In the genomic region with DNA sequence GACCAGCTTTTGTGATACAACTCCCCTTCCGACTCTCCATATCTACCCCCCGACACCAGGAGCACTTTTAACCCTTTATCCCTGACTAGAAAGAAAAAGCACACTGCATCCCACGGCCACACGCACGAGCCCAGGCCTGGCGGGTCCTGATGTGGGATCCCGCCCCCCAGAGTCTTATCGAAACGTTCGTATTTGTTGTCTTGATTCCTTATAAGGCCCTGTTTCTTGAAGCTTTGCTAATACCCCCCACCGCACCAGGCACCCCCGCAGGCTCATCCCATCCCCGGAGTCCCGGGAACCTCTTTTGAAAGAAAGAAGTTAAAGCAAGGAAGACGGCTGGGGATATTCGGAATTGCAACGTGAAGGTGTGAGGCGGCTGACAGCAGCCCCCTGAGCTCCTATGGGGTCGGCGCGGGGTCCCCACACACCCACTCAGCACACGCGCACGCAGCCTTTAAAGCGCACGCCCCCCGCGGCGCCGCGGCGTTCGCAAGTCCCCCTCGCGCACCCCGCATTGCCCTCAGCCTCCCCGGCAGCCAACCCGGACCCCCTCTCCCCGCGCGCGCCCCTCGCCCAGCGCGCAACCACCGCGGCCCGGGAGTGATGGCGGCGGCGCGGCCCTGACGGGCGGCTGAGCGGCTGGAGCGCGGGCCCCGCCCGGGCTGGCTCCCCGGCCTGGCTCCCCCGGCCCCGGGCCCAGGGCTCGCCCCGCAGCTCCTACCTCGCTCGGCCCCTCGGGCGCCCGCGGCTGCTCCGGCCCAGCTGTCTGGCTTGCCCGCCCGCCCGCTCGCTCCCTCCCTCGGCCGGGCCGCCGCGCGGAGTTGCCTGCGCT, we compare ENCODE assay signal across 8 cellular contexts. TPM values are rescaled to one million over a fixed set of nuclear protein-coding genes. Genes with fewer than 3 reads are reported as not detected.
A peak's percentile ranks its signal among the peaks of the same experiment; 100 is the strongest.
DNase-seq lines count a peak whose midpoint lies in the region; ATAC-seq, FAIRE-seq and TF ChIP-seq lines count a peak whose summit lies in the region.

No MANE protein-coding gene starts in this region.

- peaks cover 24% of the 10 kb centered on the region for H4K20me1 ChIP-seq in SK-N-SH (ENCODE audit: insufficient read depth)
- H4K20me1 ChIP-seq in keratinocyte (ENCODE audit: control insufficient read depth, extremely low read depth, insufficient read depth, low read length) = no peaks in the 10 kb centered on the region

- dilution Hi-C loops in keratinocyte (cut with MboI; ENCODE audit: extremely low pct_ligation_motif_present, low sequenced_read_pairs) = no loop called here

- TF ChIP-seq RAD21 in SK-N-SH (IDR thresholded peaks at IDR 0.05; ENCODE audit: low read length) = no peak

- CTCF ChIA-PET in SK-N-SH (lab: Yijun Ruan, JAX) = interaction anchor here (0.8 to 2.9 kb wide), 7 partner anchors 15 to 148 kb away, joined by 3 to 13 read pairs (median 4); partner anchors contain the start of gene CAVIN1

- peak overlapping the region; percentile 88 for H2AFZ ChIP-seq in SK-N-SH (ENCODE audit: low read depth)
- peak overlapping the region; percentile 74 for H2AFZ ChIP-seq in keratinocyte (ENCODE audit: control insufficient read depth, low read length)

- ATAC-seq in HG02943 (IDR thresholded peaks at IDR 0.05; ENCODE audit: low read depth, unreplicated experiment) (peak; percentile 30), GM18873 (IDR thresholded peaks at IDR 0.05; ENCODE audit: low FRiP score, unreplicated experiment) (no peak)

- H3K9me3 ChIP-seq in SK-N-SH (no peaks in the 10 kb centered on the region), keratinocyte (ENCODE audit: control insufficient read depth, low read depth, low read length) (no peaks in the 10 kb centered on the region)

- peak overlapping the region; percentile 72 for H3K9ac ChIP-seq in SK-N-SH
- peak overlapping the region; percentile 72 for H3K9ac ChIP-seq in keratinocyte (ENCODE audit: control insufficient read depth, extremely low read depth, insufficient read depth, low read length)

- POLR2A ChIA-PET in SK-N-SH (lab: Yijun Ruan, JAX) = interaction anchor here (1.3 to 1.4 kb wide), 2 partner anchors 53 to 130 kb away, joined by 3 to 4 read pairs; no protein-coding TSS in a partner anchor

- FAIRE-seq in keratinocyte (lab: Jason Lieb, UNC) = no peak

- H3K9me2 ChIP-seq in SK-N-SH = no peaks in the 10 kb centered on the region

- peak overlapping the region in 1 of 2 experiments; percentile 56; a peak in 3 of 4 replicates for H3K27ac ChIP-seq in SK-N-SH (ENCODE audit: low read depth in 2 of 2, low read length in 1 of 2)
- no peak overlapping the region for H3K27ac ChIP-seq in keratinocyte (ENCODE audit: control insufficient read depth, insufficient read depth, low read length)

- WGBS in SK-N-SH (ENCODE audit: low lambda C conversion rate) = 0% methylated on average over 34 of the region's 82 CpGs

- in situ Hi-C loops in GM13977 (cut with MboI; ENCODE audit: low pct_unique_long_range_greater_than_20kb, low sequenced_read_pairs, unreplicated experiment) = no loop called here

- H3K4me2 ChIP-seq in SK-N-SH (peak overlapping the region; percentile 89), keratinocyte (ENCODE audit: control insufficient read depth, extremely low read depth, insufficient read depth, low read depth, low read length) (peak overlapping the region; percentile 92)

- no peak for TF ChIP-seq EP300 in SK-N-SH (IDR thresholded peaks at IDR 0.05; ENCODE audit: borderline replicate concordance in 1 of 2, low read depth in 1 of 2, low read length in 1 of 2)

- H3K27me3 ChIP-seq in SK-N-SH (ENCODE audit: insufficient read depth) (no peaks in the 10 kb centered on the region), keratinocyte (ENCODE audit: control insufficient read depth, extremely low read depth, insufficient read depth, low read length) (no peaks in the 10 kb centered on the region)

- H3K4me1 ChIP-seq in SK-N-SH (ENCODE audit: control insufficient read depth in 1 of 2, insufficient read depth in 2 of 2, low read depth in 1 of 2, low read length in 1 of 2) = peaks cover 14 to 21% of the 10 kb centered on the region in 2 experiments; a peak in 3 of 4 replicates
- peaks cover 15% of the 10 kb centered on the region for H3K4me1 ChIP-seq in keratinocyte (ENCODE audit: control insufficient read depth, extremely low read depth, insufficient read depth, low read length)

- peaks cover 6% of the 10 kb centered on the region for H3F3A ChIP-seq in SK-N-SH (replicated peaks; ENCODE audit: insufficient read depth)

- H3K4me3 ChIP-seq in SK-N-SH (ENCODE audit: low read depth in 2 of 2, low read length in 1 of 2) = peak overlapping the region; percentile 71
- peak overlapping the region; percentile 73 to 80 (median 75) for H3K4me3 ChIP-seq in keratinocyte (ENCODE audit: control insufficient read depth in 2 of 3, extremely low read depth in 1 of 3, insufficient read depth in 2 of 3, low read depth in 1 of 3, low read length in 3 of 3)

- H3K79me2 ChIP-seq in SK-N-SH (ENCODE audit: insufficient read depth) (peaks cover 47% of the 10 kb centered on the region), keratinocyte (ENCODE audit: control insufficient read depth, insufficient read depth, low read length) (peaks cover 8% of the 10 kb centered on the region)

- DNase-seq in GM13977 (ENCODE audit: low spot score) (peak; percentile 46), SK-N-SH (peak; percentile 65), astrocyte of the hippocampus (ENCODE audit: low read depth, low spot score) (peak; percentile 73), keratinocyte (ENCODE audit: low read depth, low spot score) (no peak), SHP77 (lab: John Stamatoyannopoulos, UW) (no peak)
- DNase-seq in stimulated activated CD4-positive, alpha-beta T cell treated with anti-CD3 and anti-CD28 coated beads, Interleukin-2, amount 100 ng/mL, for 4 hours (ENCODE audit: low read depth) = peak; percentile 42

- H3K9me1 ChIP-seq in keratinocyte (ENCODE audit: control insufficient read depth, extremely low read depth, insufficient read depth, low read length) = no peaks in the 10 kb centered on the region

- H3K36me3 ChIP-seq in SK-N-SH (replicated peaks in 1 of 2; ENCODE audit: control insufficient read depth in 1 of 2, insufficient read depth in 2 of 2, low read length in 1 of 2) (no peaks in the 10 kb centered on the region), keratinocyte (ENCODE audit: control insufficient read depth in 2 of 2, extremely low read depth in 1 of 2, insufficient read depth in 2 of 2, low read length in 2 of 2) (no peaks in the 10 kb centered on the region)

- no peak for TF ChIP-seq CTCF in GM13977 (IDR thresholded peaks at IDR 0.05; ENCODE audit: extremely low read depth, insufficient read depth, missing control alignments)
- no peak for TF ChIP-seq CTCF in SK-N-SH (IDR thresholded peaks at IDR 0.05)
- no peak for TF ChIP-seq CTCF in keratinocyte (optimal IDR thresholded peaks at IDR 0.05 in 1 of 3, IDR thresholded peaks at IDR 0.05 in 1 of 3, conservative IDR thresholded peaks at IDR 0.05 in 1 of 3; ENCODE audit: extremely low read depth in 1 of 3, insufficient read depth in 2 of 3, low read length in 3 of 3)

TF ChIP-seq in SK-N-SH, 30 proteins besides CTCF, POLR2A, EP300 and RAD21:
- TF ChIP-seq GATA2 (CRISPR knock-in tag; IDR thresholded peaks at IDR 0.05) (no peak), TEAD4 (IDR thresholded peaks at IDR 0.05; ENCODE audit: borderline replicate concordance, insufficient read depth) (no peak), MXI1 (IDR thresholded peaks at IDR 0.05; ENCODE audit: low read depth, low read length) (peak; percentile 38; the same call in 1 of the 2 replicates)
- TF ChIP-seq, protein P1, sequence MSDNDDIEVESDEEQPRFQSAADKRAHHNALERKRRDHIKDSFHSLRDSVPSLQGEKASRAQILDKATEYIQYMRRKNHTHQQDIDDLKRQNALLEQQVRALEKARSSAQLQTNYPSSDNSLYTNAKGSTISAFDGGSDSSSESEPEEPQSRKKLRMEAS (IDR thresholded peaks at IDR 0.05; ENCODE audit: low read depth) = peak; percentile 42; the same call in 1 of the 2 replicates
- TF ChIP-seq, protein P2, sequence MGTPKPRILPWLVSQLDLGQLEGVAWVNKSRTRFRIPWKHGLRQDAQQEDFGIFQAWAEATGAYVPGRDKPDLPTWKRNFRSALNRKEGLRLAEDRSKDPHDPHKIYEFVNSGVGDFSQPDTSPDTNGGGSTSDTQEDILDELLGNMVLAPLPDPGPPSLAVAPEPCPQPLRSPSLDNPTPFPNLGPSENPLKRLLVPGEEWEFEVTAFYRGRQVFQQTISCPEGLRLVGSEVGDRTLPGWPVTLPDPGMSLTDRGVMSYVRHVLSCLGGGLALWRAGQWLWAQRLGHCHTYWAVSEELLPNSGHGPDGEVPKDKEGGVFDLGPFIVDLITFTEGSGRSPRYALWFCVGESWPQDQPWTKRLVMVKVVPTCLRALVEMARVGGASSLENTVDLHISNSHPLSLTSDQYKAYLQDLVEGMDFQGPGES (IDR thresholded peaks at IDR 0.05; ENCODE audit: low read depth, low read length) = no peak

RNA-seq across cellular contexts. Expression of gene STAT5B, which starts 0.4 kb away (rescaled TPM):
- polyA plus RNA-seq in SK-N-SH (2012; rRNA removed) = 23.6 and 27.7 TPM in 2 replicates
- polyA plus RNA-seq in SK-N-SH (2012; cell fraction: cytosol; rRNA removed) = 12.5 and 15.6 TPM in 2 replicates
- polyA plus RNA-seq in SK-N-SH (2012; cell fraction: nucleus; rRNA removed) = 64.3 and 77.5 TPM in 2 replicates
- 10.9 to 16.1 TPM (median 12.4 TPM) in 3 replicates for polyA plus RNA-seq in keratinocyte
- polyA plus RNA-seq in keratinocyte (2011; ENCODE audit: low read depth) = 7.1 TPM
- 7.8 and 11.7 TPM in 2 replicates for polyA plus RNA-seq in keratinocyte (2011; cell fraction: cytosol; rRNA removed)
- 30.5 and 32.6 TPM in 2 replicates for polyA plus RNA-seq in keratinocyte (2011; cell fraction: nucleus; rRNA removed)
- polyA plus RNA-seq in keratinocyte (2012; ENCODE audit: low replicate concordance) = 8.2 and 9.9 TPM in 2 replicates
- polyA minus RNA-seq in keratinocyte = 11.5 to 18.1 TPM (median 13.1 TPM) in 3 replicates
- polyA minus RNA-seq in keratinocyte (2011; cell fraction: cytosol; rRNA and poly(A)+ RNA removed) = 16.9 TPM
- 11.2 and 13.8 TPM in 2 replicates for polyA minus RNA-seq in keratinocyte (2011; cell fraction: nucleus; rRNA and poly(A)+ RNA removed)

RNA-seq across cellular contexts. Expression of gene STAT5A, which starts 12.6 kb away (rescaled TPM):
- polyA plus RNA-seq in SK-N-SH (2012; rRNA removed) (1.4 and 2.3 TPM in 2 replicates), keratinocyte (0.28 to 0.53 TPM (median 0.51 TPM) in 3 replicates)
- polyA plus RNA-seq in SK-N-SH (2012; cell fraction: cytosol; rRNA removed) = 0.85 and 1.7 TPM in 2 replicates
- 5.1 and 5.8 TPM in 2 replicates for polyA plus RNA-seq in SK-N-SH (2012; cell fraction: nucleus; rRNA removed)
- polyA plus RNA-seq in keratinocyte (2011; ENCODE audit: low read depth) = 1.7 TPM
- polyA plus RNA-seq in keratinocyte (2011; cell fraction: cytosol; rRNA removed) = 0.32 and 0.61 TPM in 2 replicates
- 0.64 and 1.2 TPM in 2 replicates for polyA plus RNA-seq in keratinocyte (2011; cell fraction: nucleus; rRNA removed)
- 0.39 and 2.2 TPM in 2 replicates for polyA plus RNA-seq in keratinocyte (2012; ENCODE audit: low replicate concordance)
- polyA minus RNA-seq in keratinocyte = 0.43 to 2.8 TPM (median 0.77 TPM) in 3 replicates
- polyA minus RNA-seq in keratinocyte (2011; cell fraction: cytosol; rRNA and poly(A)+ RNA removed) = 1.2 TPM
- polyA minus RNA-seq in keratinocyte (2011; cell fraction: nucleus; rRNA and poly(A)+ RNA removed) = 0.74 and 3.1 TPM in 2 replicates

Comparison
In these comparisons a context has a peak if more than half of its experiments do, and no peak if none do; other contexts are left out.
1. DNase-seq: peak in GM13977 (single experiment), SK-N-SH (single experiment), astrocyte of the hippocampus (single experiment) and stimulated activated CD4-positive, alpha-beta T cell treated with anti-CD3 and anti-CD28 coated beads, Interleukin-2, amount 100 ng/mL, for 4 hours (single experiment); none in keratinocyte (single experiment) and SHP77 (0 of 2).